In the genomic region with DNA sequence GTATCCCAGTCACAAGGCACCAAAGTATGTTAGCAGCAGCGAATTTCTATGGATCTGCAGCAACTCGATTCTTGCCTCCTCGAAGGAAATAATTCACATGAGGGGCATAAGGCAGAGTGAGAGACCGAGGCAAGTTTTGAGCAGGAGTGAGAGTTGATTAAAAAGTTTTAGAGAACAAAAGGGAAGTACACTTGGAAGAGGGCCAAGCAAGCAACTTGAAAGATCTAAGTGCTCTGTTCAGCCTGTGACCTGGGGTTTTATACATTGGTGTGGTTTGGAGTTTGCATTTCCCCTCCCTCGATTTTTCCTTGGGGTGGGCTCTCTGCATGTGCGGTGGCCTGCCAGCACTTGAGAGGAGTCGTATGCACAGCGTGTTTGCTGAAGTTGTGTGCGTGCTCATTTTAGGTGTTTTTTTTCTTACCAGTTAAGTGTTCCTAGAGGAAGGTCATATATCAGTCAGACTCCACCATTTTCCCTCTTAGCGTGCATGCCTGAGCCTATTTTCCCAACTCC, we compare ENCODE assay signal across 14 cellular contexts.
DNase-seq lines count a peak whose midpoint lies in the region; ATAC-seq and TF ChIP-seq lines count a peak whose summit lies in the region.
"Had no signal": no experiment of that assay in that cellular context is flagged by ENCODE, and none has a peak within 500 bp of the region (broad histone marks: within the 10 kb centered on the region; RNA-seq: fewer than 3 reads in every experiment).

No MANE protein-coding gene starts in this region.

- no peak for TF ChIP-seq POLR2A in heart left ventricle (IDR thresholded peaks at IDR 0.05)

- 62 to 72% (median 65%) methylated on average over 10 of the region's 10 CpGs for WGBS in heart left ventricle, 4 donors

- H3K4me1 ChIP-seq in heart left ventricle = no peaks in the 10 kb centered on the region

- H3K27ac ChIP-seq in heart left ventricle = no peak overlapping the region
- H3K27ac ChIP-seq: C4-2B, cardiac muscle cell had no signal

- no peaks in the 10 kb centered on the region for H3K27me3 ChIP-seq in heart left ventricle
- H3K27me3 ChIP-seq: cardiac muscle cell had no signal

- intact Hi-C loops in heart left ventricle (cut with DNase I) = no loop called here

- ATAC-seq in GM18907 (IDR thresholded peaks at IDR 0.05; ENCODE audit: unreplicated experiment) (peak; percentile 48), GM21786 (IDR thresholded peaks at IDR 0.05; ENCODE audit: unreplicated experiment) (peak; percentile 46), HG03432 (IDR thresholded peaks at IDR 0.05; ENCODE audit: unreplicated experiment) (peak; percentile 54), heart left ventricle (no peak), GM19035 (IDR thresholded peaks at IDR 0.05; ENCODE audit: unreplicated experiment) (no peak), HG03196 (IDR thresholded peaks at IDR 0.05; ENCODE audit: unreplicated experiment) (no peak)
- ATAC-seq: left lobe of liver had no signal

- no peaks in the 10 kb centered on the region for H3K36me3 ChIP-seq in heart left ventricle
- H3K36me3 ChIP-seq: cardiac muscle cell had no signal

- DNase-seq in islet precursor cell (peak; percentile 47), heart left ventricle (no peak)
- DNase-seq: activated CD4-positive, alpha-beta T cell treated with anti-CD3 and anti-CD28 coated beads, Interleukin-2, amount 50 U/mL, for 1 hour; activated T-cell treated with anti-CD3 and anti-CD28 coated beads, Interleukin-2, amount 50 U/mL, for 24 hours; effector memory CD4-positive, alpha-beta T cell; NCI-H774 had no signal

- no peak overlapping the region for H3K4me3 ChIP-seq in heart left ventricle
- H3K4me3 ChIP-seq: cardiac muscle cell had no signal

- no peaks in the 10 kb centered on the region for H3K9me3 ChIP-seq in heart left ventricle

- no peak for TF ChIP-seq CTCF in heart left ventricle (IDR thresholded peaks at IDR 0.05)

Comparison
In these comparisons a context has a peak if more than half of its experiments do, and no peak if none do; other contexts are left out.
1. ATAC-seq: peak in GM18907 (single experiment), GM21786 (single experiment) and HG03432 (single experiment); none in heart left ventricle (0 of 4), GM19035 (single experiment) and HG03196 (single experiment).